In genomic region chr21:33384851-33385331, GRCh38 we compare ENCODE assay signal across 12 cellular contexts. TPM values are rescaled to one million over a fixed set of nuclear protein-coding genes. Genes with fewer than 3 reads are reported as not detected.
DNase-seq lines count a peak whose midpoint lies in the region; ATAC-seq, FAIRE-seq and TF ChIP-seq lines count a peak whose summit lies in the region.
"Had no signal": no experiment of that assay in that cellular context is flagged by ENCODE, and none has a peak within 500 bp of the region (broad histone marks: within the 10 kb centered on the region; RNA-seq: fewer than 3 reads in every experiment).

No MANE protein-coding gene starts in this region.

- H2AFZ ChIP-seq in K562 (ENCODE audit: low read depth, low read length) (no peak overlapping the region), trophoblast cell (ENCODE audit: insufficient read depth, low read length, poor library complexity) (no peak overlapping the region)

- intact Hi-C loops in K562 (cut with micrococcal nuclease) (no loop called here), right cardiac atrium (cut with DNase I) (loop anchor here in 1 of 4 donors (5.0 kb wide), 1 partner anchor 188 kb away; no protein-coding TSS in a partner anchor)

- no peak overlapping the region for H2BK12ac ChIP-seq in trophoblast cell (ENCODE audit: low read length)

- H4K8ac ChIP-seq in trophoblast cell (ENCODE audit: low read depth, low read length), result no peak overlapping the region

- TF ChIP-seq CTCF in K562 (IDR thresholded peaks at IDR 0.05 in 2 of 3, conservative IDR thresholded peaks at IDR 0.05 in 1 of 3; ENCODE audit: insufficient read depth in 2 of 3, low read depth in 1 of 3, low read length in 3 of 3), result no peak

- H3K4ac ChIP-seq in trophoblast cell (ENCODE audit: low read depth, low read length), result no peak overlapping the region

- no peak overlapping the region for H2BK5ac ChIP-seq in trophoblast cell (ENCODE audit: low read depth, low read length, poor library complexity)

- 64% methylated on average over 16 of the region's 16 CpGs for WGBS in K562 (ENCODE audit: insufficient coverage, low coverage, missing lambda C conversion rate)
- no CpG with 5 or more reads among the region's 16 CpGs for WGBS in trophoblast cell (ENCODE audit: extremely low coverage, insufficient coverage, insufficient read length)
- 84% methylated on average over 16 of the region's 16 CpGs for WGBS in right cardiac atrium

- BruUV-seq in K562 (replicated peaks; lab: Mats Ljungman, UMichigan), result no TSS peak

- TF ChIP-seq POLR2A in GM12891 (IDR thresholded peaks at IDR 0.05; ENCODE audit: low read depth, low read length) (no peak), K562 (conservative IDR thresholded peaks at IDR 0.05) (no peak)

- H3K36me3 ChIP-seq in K562 (ENCODE audit: control insufficient read depth, insufficient read depth, low read length) (no peaks in the 10 kb centered on the region), trophoblast cell (ENCODE audit: control insufficient read depth in 1 of 2, insufficient read depth in 2 of 2, low read length in 2 of 2) (no peaks in the 10 kb centered on the region)
- H3K36me3 ChIP-seq: left ventricle myocardium inferior had no signal

- no peaks in the 10 kb centered on the region for H3K79me1 ChIP-seq in trophoblast cell (ENCODE audit: low read length)

- no peak overlapping the region for H3K18ac ChIP-seq in trophoblast cell (ENCODE audit: low read length)

- peak overlapping the region in 1 of 2 experiments; percentile 16; a peak in 1 of 4 replicates for H3K9ac ChIP-seq in K562 (ENCODE audit: insufficient read depth in 1 of 2, low read depth in 2 of 2, low read length in 2 of 2)
- H3K9ac ChIP-seq in trophoblast cell (ENCODE audit: low read length), result peak overlapping the region; percentile 36

- H3K79me2 ChIP-seq in K562 (ENCODE audit: control insufficient read depth, insufficient read depth, low read length) (no peaks in the 10 kb centered on the region), trophoblast cell (ENCODE audit: control insufficient read depth, insufficient read depth, low read length, poor library complexity) (no peaks in the 10 kb centered on the region)

- H3K36me3 Mint-ChIP-seq in T-helper 17 cell (ENCODE audit: low read depth), result no peaks in the 10 kb centered on the region

- H3K9me1 ChIP-seq in K562 (ENCODE audit: control insufficient read depth, insufficient read depth, low read length), result no peaks in the 10 kb centered on the region

- peak overlapping the region; percentile 94 for H3K27ac Mint-ChIP-seq in T-helper 17 cell

- no peak for DNase-seq in GM12891 (ENCODE audit: insufficient read length, low spot score)
- no peak for DNase-seq in T-helper 17 cell
- no peak for DNase-seq in K562 (ENCODE audit: extremely low read depth in 1 of 4, low spot score in 3 of 4)
- DNase-seq in trophoblast cell, result no peak
- DNase-seq in NCI-H1092 (lab: John Stamatoyannopoulos, UW), result no peak
- DNase-seq in right cardiac atrium, result no peak
- DNase-seq in NCI-H1048 (lab: John Stamatoyannopoulos, UW), result no peak
- DNase-seq in GM19238 (ENCODE audit: insufficient read length, low spot score), result no peak
- DNase-seq: activated CD8-positive, alpha-beta memory T cell treated with anti-CD3 and anti-CD28 coated beads for 24 hours; DMS79; left ventricle myocardium inferior; NCI-H2171 treated with DMSO at 0.1 percent for 48 hours had no signal

- H3K9me3 ChIP-seq in T-helper 17 cell (ENCODE audit: control insufficient read depth, low read length, poor library complexity, severe bottlenecking) (no peaks in the 10 kb centered on the region), K562 (replicated peaks; ENCODE audit: control insufficient read depth, insufficient read depth, low read depth, low read length) (no peaks in the 10 kb centered on the region), trophoblast cell (ENCODE audit: insufficient read depth, low read depth, low read length) (no peaks in the 10 kb centered on the region), right cardiac atrium (ENCODE audit: control insufficient read depth, low read length) (no peaks in the 10 kb centered on the region)
- H3K9me3 ChIP-seq: left ventricle myocardium inferior had no signal

- H3K27me3 ChIP-seq in K562 (ENCODE audit: control insufficient read depth in 2 of 2, insufficient read depth in 2 of 2, low read length in 2 of 2), result peaks cover 0 to 6% of the 10 kb centered on the region in 2 experiments; a peak in 1 of 5 replicates
- no peaks in the 10 kb centered on the region for H3K27me3 ChIP-seq in trophoblast cell (ENCODE audit: insufficient read depth, low read length)
- H3K27me3 ChIP-seq in right cardiac atrium (ENCODE audit: control insufficient read depth, insufficient read depth), result no peaks in the 10 kb centered on the region

- peak overlapping the region; percentile 83 for H3K4me3 Mint-ChIP-seq in T-helper 17 cell

- no peak overlapping the region for H3K27ac ChIP-seq in K562 (ENCODE audit: extremely low read depth, low read depth, low read length)
- H3K27ac ChIP-seq in trophoblast cell (ENCODE audit: low read depth, low read length), result no peak overlapping the region
- H3K27ac ChIP-seq in right cardiac atrium (ENCODE audit: low read length), result no peak overlapping the region
- H3K27ac ChIP-seq: left ventricle myocardium inferior had no signal

- TF ChIP-seq RAD21 in K562 (CRISPR knock-in tag; conservative IDR thresholded peaks at IDR 0.05 in 1 of 2, IDR thresholded peaks at IDR 0.05 in 1 of 2), result no peak

- POLR2A ChIA-PET in K562 (lab: Yijun Ruan, JAX), result interaction anchor here (0.6 to 1.6 kb wide), 3 partner anchors 9 to 1574 kb away, joined by 3 to 4 read pairs (median 3); partner anchors contain the start of gene GART

- H2AK5ac ChIP-seq in trophoblast cell (ENCODE audit: low read length), result no peak overlapping the region

- no peaks in the 10 kb centered on the region for H4K20me1 ChIP-seq in K562 (replicated peaks; ENCODE audit: control insufficient read depth, insufficient read depth, low read length)

- in situ Hi-C loops in K562 (cut with MboI), result no loop called here

- peaks cover 22 to 30% of the 10 kb centered on the region in 2 experiments for H3K4me1 ChIP-seq in K562 (replicated peaks in 1 of 2; ENCODE audit: control insufficient read depth in 2 of 2, insufficient read depth in 2 of 2, low read length in 2 of 2)
- H3K4me1 ChIP-seq in trophoblast cell (ENCODE audit: control insufficient read depth in 1 of 2, insufficient read depth in 2 of 2, low read length in 2 of 2), result peaks cover 12 to 21% of the 10 kb centered on the region in 2 experiments
- peaks cover 15% of the 10 kb centered on the region for H3K4me1 ChIP-seq in right cardiac atrium (ENCODE audit: control insufficient read depth, insufficient read depth, low read length)

- H3K4me3 ChIP-seq in K562 (no peak overlapping the region), trophoblast cell (ENCODE audit: low read depth, low read length) (no peak overlapping the region), right cardiac atrium (ENCODE audit: low read length) (no peak overlapping the region)
- H3K4me3 ChIP-seq: left ventricle myocardium inferior had no signal

- CTCF ChIA-PET in K562 (lab: Yijun Ruan, JAX; ENCODE audit: low intra/inter-chr PET ratio), result no interaction called here

- no peaks in the 10 kb centered on the region for H3K27me3 Mint-ChIP-seq in T-helper 17 cell

- no peak overlapping the region for H3K4me2 ChIP-seq in K562 (ENCODE audit: insufficient read depth, low read length)
- no peak overlapping the region for H3K4me2 ChIP-seq in trophoblast cell (ENCODE audit: low read length)

- no peak overlapping the region for H3K14ac ChIP-seq in trophoblast cell (ENCODE audit: low read length)

- no peak overlapping the region for H3K23ac ChIP-seq in trophoblast cell (ENCODE audit: low read length)

- H2BK120ac ChIP-seq in trophoblast cell (ENCODE audit: insufficient read depth, low read length, poor library complexity), result no peak overlapping the region

- ATAC-seq in T-helper 17 cell (peak; percentile 52), K562 (no peak), right cardiac atrium (no peak)

- H4K12ac ChIP-seq in trophoblast cell (ENCODE audit: low read depth, low read length), result no peak overlapping the region

- peaks cover 47% of the 10 kb centered on the region for H3K4me1 Mint-ChIP-seq in T-helper 17 cell

- no peak for TF ChIP-seq EP300 in K562 (IDR thresholded peaks at IDR 0.05; ENCODE audit: low read length)

- no peak overlapping the region for H4K91ac ChIP-seq in trophoblast cell (ENCODE audit: low read depth, low read length)

- FAIRE-seq in GM12891 (lab: Jason Lieb, UNC) (peak; percentile 59), K562 (lab: Jason Lieb, UNC) (no peak)

TF ChIP-seq in GM12891, 5 proteins besides CTCF, POLR2A, EP300 and RAD21 (continues in another document):
- TF ChIP-seq POLR2AphosphoS5 (IDR thresholded peaks at IDR 0.05; ENCODE audit: low read depth, low read length), result no peak
- TF ChIP-seq PAX5 (IDR thresholded peaks at IDR 0.05; ENCODE audit: insufficient read depth, low read length, severe bottlenecking), result no peak
- no peak for TF ChIP-seq POU2F2 (IDR thresholded peaks at IDR 0.05; ENCODE audit: low read depth, low read length)

TF ChIP-seq in K562, 482 proteins besides CTCF, POLR2A, EP300 and RAD21 (continues in another document):
- no peak for TF ChIP-seq TCF15 (CRISPR knock-in tag; IDR thresholded peaks at IDR 0.05)

RNA-seq across cellular contexts. Expression of gene IFNGR2, which starts 18.3 kb away (rescaled TPM):
- polyA plus RNA-seq in GM12891 (2012; ENCODE audit: low read depth, missing spikeins), result 46.4 TPM
- total RNA-seq in T-helper 17 cell (10 to 100 TPM; 17.9 to 18.7 TPM), K562 (2014; rRNA removed) (19.4 and 24.2 TPM in 2 replicates), K562 (2014; rRNA removed; fragmentation: Illumina TruSeq; extraction: Trizol) (28.5 and 31.3 TPM in 2 replicates), K562 (2015; rRNA removed; fragmentation: Illumina TruSeq; extraction: Trizol) (31.3 and 36.8 TPM in 2 replicates), K562 (2021) (28.5 and 29.5 TPM in 2 replicates), right cardiac atrium (10 to 100 TPM; 37.5 to 47.4 (median 42.2) TPM)
- total RNA-seq in K562 (2011; cell fraction: chromatin; rRNA removed; ENCODE audit: low replicate concordance), result 16.2 and 26.5 TPM in 2 replicates
- 28.2 and 28.3 TPM in 2 replicates for total RNA-seq in K562 (2011; cell fraction: nucleolus; rRNA removed)
- total RNA-seq in K562 (2011; cell fraction: nucleoplasm; rRNA removed), result 31.7 and 44.8 TPM in 2 replicates
- polyA plus RNA-seq in K562 (2011; rRNA removed) (58.0 and 81.8 TPM in 2 replicates), K562 (2014; fragmentation: Illumina TruSeq; extraction: Trizol) (35.4 and 44.8 TPM in 2 replicates), K562 (2014; fragmentation: Nextera tagmentation; extraction: Ambion mirVana) (1 to 10 TPM; 6.7 to 8.4 TPM), K562 (2014; rRNA removed) (27.8 and 32.9 TPM in 2 replicates), right cardiac atrium (37.4 TPM)
- polyA plus RNA-seq in K562 (2011; cell fraction: cytosol; rRNA removed), result 45.1 and 64.7 TPM in 2 replicates
- polyA plus RNA-seq in K562 (2011; cell fraction: nucleus; rRNA removed), result 34.8 and 50.8 TPM in 2 replicates
- polyA plus RNA-seq in K562 (2012), result 24.4 and 31.8 TPM in 2 replicates
- 43.8 and 53.1 TPM in 2 replicates for polyA minus RNA-seq in K562 (2011; rRNA and poly(A)+ RNA removed)
- 26.9 and 27.4 TPM in 2 replicates for polyA minus RNA-seq in K562 (2011; cell fraction: cytosol; rRNA and poly(A)+ RNA removed)
- polyA minus RNA-seq in K562 (2011; cell fraction: nucleus; rRNA and poly(A)+ RNA removed), result 13.1 and 19.8 TPM in 2 replicates
- polyA plus RNA-seq in trophoblast cell (2013), result 36.4 and 40.4 TPM in 2 replicates
